8 cellular contexts compared by ENCODE assay signal in genomic region chr4:158769175-158769831, GRCh38.
A peak's percentile ranks its signal among the peaks of the same experiment; 100 is the strongest.
DNase-seq lines count a peak whose midpoint lies in the region; ATAC-seq, FAIRE-seq and TF ChIP-seq lines count a peak whose summit lies in the region.

No MANE protein-coding gene starts in this region.

- ATAC-seq in GM21390 (IDR thresholded peaks at IDR 0.05; ENCODE audit: unreplicated experiment), result peak; percentile 33

- H3K27ac ChIP-seq in C4-2B, result peak overlapping the region; percentile 69

- peak; percentile 30 for DNase-seq in HTR-8/SVneo (ENCODE audit: insufficient read length, low spot score)
- peak; percentile 59 for DNase-seq in activated CD4-positive, CD25-positive, alpha-beta regulatory T cell treated with anti-CD3 and anti-CD28 coated beads, Interleukin-2, amount 50 U/mL, for 72 hours
- peak; percentile 34 for DNase-seq in choroid plexus epithelial cell (ENCODE audit: low read depth)
- peak; percentile 79 for DNase-seq in left kidney (ENCODE audit: low read depth, low spot score)
- DNase-seq in stimulated activated CD4-positive, alpha-beta T cell treated with anti-CD3 and anti-CD28 coated beads, Interleukin-4, amount 100 ng/mL, for 4 hours, result peak; percentile 17 to 26
- no peak for DNase-seq in NK-92 treated with Interleukin-12 subunit alpha and Interleukin-12 subunit beta, amount 100 ng/mL, for 24 hours (lab: John Stamatoyannopoulos, UW)

- 0 out of 2 replicates have a peak, but pooled peaks have one; percentile 4 for TF ChIP-seq CTCF in C4-2B (conservative IDR thresholded peaks at IDR 0.05)
- TF ChIP-seq CTCF in choroid plexus epithelial cell (conservative IDR thresholded peaks at IDR 0.05; ENCODE audit: low read depth, low read length), result no peak

- peak overlapping the region; percentile 82 for H3K4me3 ChIP-seq in choroid plexus epithelial cell (ENCODE audit: low read depth, low read length)

- no peak for FAIRE-seq in HTR-8/SVneo (lab: Jason Lieb, UNC)
